In the genomic region with DNA sequence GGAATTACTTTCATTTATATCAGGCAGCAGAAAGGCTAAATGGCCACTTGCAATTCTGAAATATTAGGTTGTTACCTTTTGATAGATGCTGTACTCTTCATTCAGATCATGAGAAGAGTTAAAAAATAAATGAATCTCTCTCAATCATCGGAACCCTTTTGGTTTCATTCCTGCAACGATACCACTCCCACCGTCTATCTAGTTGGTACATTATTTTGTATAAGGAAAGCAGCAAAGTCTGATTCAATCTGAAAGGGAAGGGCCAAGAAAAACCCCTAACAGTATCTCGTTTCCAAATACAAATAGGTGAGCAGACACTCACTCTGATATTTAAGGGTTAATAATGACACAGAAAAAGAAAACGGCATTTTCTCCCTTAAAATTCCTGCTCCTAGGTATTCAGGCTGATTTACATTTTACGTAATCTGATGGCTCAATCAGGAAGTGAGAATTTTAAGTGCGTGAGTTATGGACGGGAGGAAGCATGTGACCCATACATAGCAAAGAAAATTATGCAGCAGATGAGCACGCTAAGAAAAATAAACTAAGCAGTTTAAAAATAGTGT, we compare ENCODE assay signal across 1 cellular context.
TF ChIP-seq lines count a peak whose summit lies in the region.

No MANE protein-coding gene starts in this region.

TF ChIP-seq in K562, 482 proteins besides CTCF, POLR2A, EP300 and RAD21 (continued from another document and continues in another):
- TF ChIP-seq TARDBP (IDR thresholded peaks at IDR 0.05) (no peak), CBX5 (IDR thresholded peaks at IDR 0.05; ENCODE audit: borderline replicate concordance, low read depth) (no peak), TAL1 (IDR thresholded peaks at IDR 0.05) (no peak), HDAC1 (IDR thresholded peaks at IDR 0.05) (no peak), PURB (CRISPR knock-in tag; IDR thresholded peaks at IDR 0.05; ENCODE audit: low read depth) (no peak), BRF1 (IDR thresholded peaks at IDR 0.05; ENCODE audit: borderline replicate concordance, extremely low read depth, insufficient read length) (no peak), ZNF507 (tag; conservative IDR thresholded peaks at IDR 0.05) (no peak), MCM3 (IDR thresholded peaks at IDR 0.05) (no peak), PTBP1 (IDR thresholded peaks at IDR 0.05; ENCODE audit: low read depth, low read length) (no peak), NFIX (CRISPR knock-in tag; IDR thresholded peaks at IDR 0.05; ENCODE audit: low read depth) (no peak), MEF2D (tag; conservative IDR thresholded peaks at IDR 0.05; ENCODE audit: low read depth) (no peak), MCM7 (IDR thresholded peaks at IDR 0.05) (no peak), HEY1 (CRISPR knock-in tag; IDR thresholded peaks at IDR 0.05; ENCODE audit: borderline replicate concordance) (no peak), SNIP1 (IDR thresholded peaks at IDR 0.05; ENCODE audit: low read depth) (no peak), XRCC4 (IDR thresholded peaks at IDR 0.05; ENCODE audit: extremely low read depth, insufficient read depth, insufficient read length) (no peak), GATAD2B (IDR thresholded peaks at IDR 0.05; ENCODE audit: borderline replicate concordance) (peak; percentile 58; the same call in 1 of the 2 replicates), JUN (IDR thresholded peaks at IDR 0.05; ENCODE audit: borderline replicate concordance, low read depth, low read length) (0 out of 2 replicates have a peak, but pooled peaks have one; percentile 19), JUN (CRISPR knock-in tag; IDR thresholded peaks at IDR 0.05; ENCODE audit: borderline replicate concordance) (no peak), CHD2 (IDR thresholded peaks at IDR 0.05; ENCODE audit: low read depth, low read length) (no peak), SREBF1 (IDR thresholded peaks at IDR 0.05; ENCODE audit: borderline replicate concordance, low read depth, low read length) (no peak), CREB1 (IDR thresholded peaks at IDR 0.05) (no peak), CREB1 (CRISPR knock-in tag; IDR thresholded peaks at IDR 0.05) (no peak), ZC3H8 (IDR thresholded peaks at IDR 0.05) (no peak), SMARCE1 (IDR thresholded peaks at IDR 0.05) (peak; percentile 52), SIX5 (IDR thresholded peaks at IDR 0.05; ENCODE audit: borderline replicate concordance in 1 of 2, insufficient read depth in 1 of 2, low read depth in 1 of 2, low read length in 2 of 2) (no peak), ZNF830 (CRISPR knock-in tag; IDR thresholded peaks at IDR 0.05) (no peak), MBD2 (IDR thresholded peaks at IDR 0.05; ENCODE audit: borderline replicate concordance, low read depth) (no peak), RBM17 (IDR thresholded peaks at IDR 0.05; ENCODE audit: borderline replicate concordance, low read depth, low read length) (no peak), YBX1 (IDR thresholded peaks at IDR 0.05) (no peak), RNF2 (IDR thresholded peaks at IDR 0.05) (no peak), POU5F1 (IDR thresholded peaks at IDR 0.05; ENCODE audit: borderline replicate concordance, low read depth, low read length, partially characterized antibody) (no peak), ZNF41 (CRISPR knock-in tag; conservative IDR thresholded peaks at IDR 0.05) (0 out of 2 replicates have a peak, but pooled peaks have one; percentile 3), ZNF785 (CRISPR knock-in tag; IDR thresholded peaks at IDR 0.05) (no peak), CAMTA2 (CRISPR knock-in tag; conservative IDR thresholded peaks at IDR 0.05) (no peak), CBFA2T3 (IDR thresholded peaks at IDR 0.05) (no peak), MAFK (IDR thresholded peaks at IDR 0.05; ENCODE audit: low read length) (no peak), RCOR1 (IDR thresholded peaks at IDR 0.05; ENCODE audit: borderline replicate concordance in 1 of 2, low read depth in 2 of 2, low read length in 2 of 2) (peak in 1 of 2 experiments; percentile 36; a peak in 1 of 4 replicates), ARID2 (IDR thresholded peaks at IDR 0.05) (no peak), TAF9B (IDR thresholded peaks at IDR 0.05; ENCODE audit: partially characterized antibody) (peak; percentile 15), FOXJ2 (tag; IDR thresholded peaks at IDR 0.05) (no peak), SPI1 (IDR thresholded peaks at IDR 0.05; ENCODE audit: borderline replicate concordance, low read depth, low read length) (peak; percentile 69; the same call in 1 of the 2 replicates), TEAD1 (CRISPR knock-in tag; IDR thresholded peaks at IDR 0.05) (peak in 1 of 2 experiments; percentile 47; a peak in 2 of 4 replicates), ZNF347 (CRISPR knock-in tag; IDR thresholded peaks at IDR 0.05; ENCODE audit: low read depth) (no peak), TOE1 (IDR thresholded peaks at IDR 0.05; ENCODE audit: borderline replicate concordance) (peak; percentile 75; the same call in 1 of the 2 replicates), TOE1 (CRISPR knock-in tag; IDR thresholded peaks at IDR 0.05; ENCODE audit: borderline replicate concordance, low read depth) (no peak), NFIC (IDR thresholded peaks at IDR 0.05) (no peak)
- TF ChIP-seq, protein P1, sequence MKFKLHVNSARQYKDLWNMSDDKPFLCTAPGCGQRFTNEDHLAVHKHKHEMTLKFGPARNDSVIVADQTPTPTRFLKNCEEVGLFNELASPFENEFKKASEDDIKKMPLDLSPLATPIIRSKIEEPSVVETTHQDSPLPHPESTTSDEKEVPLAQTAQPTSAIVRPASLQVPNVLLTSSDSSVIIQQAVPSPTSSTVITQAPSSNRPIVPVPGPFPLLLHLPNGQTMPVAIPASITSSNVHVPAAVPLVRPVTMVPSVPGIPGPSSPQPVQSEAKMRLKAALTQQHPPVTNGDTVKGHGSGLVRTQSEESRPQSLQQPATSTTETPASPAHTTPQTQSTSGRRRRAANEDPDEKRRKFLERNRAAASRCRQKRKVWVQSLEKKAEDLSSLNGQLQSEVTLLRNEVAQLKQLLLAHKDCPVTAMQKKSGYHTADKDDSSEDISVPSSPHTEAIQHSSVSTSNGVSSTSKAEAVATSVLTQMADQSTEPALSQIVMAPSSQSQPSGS (CRISPR knock-in tag; IDR thresholded peaks at IDR 0.05) = no peak
- TF ChIP-seq, protein P2, sequence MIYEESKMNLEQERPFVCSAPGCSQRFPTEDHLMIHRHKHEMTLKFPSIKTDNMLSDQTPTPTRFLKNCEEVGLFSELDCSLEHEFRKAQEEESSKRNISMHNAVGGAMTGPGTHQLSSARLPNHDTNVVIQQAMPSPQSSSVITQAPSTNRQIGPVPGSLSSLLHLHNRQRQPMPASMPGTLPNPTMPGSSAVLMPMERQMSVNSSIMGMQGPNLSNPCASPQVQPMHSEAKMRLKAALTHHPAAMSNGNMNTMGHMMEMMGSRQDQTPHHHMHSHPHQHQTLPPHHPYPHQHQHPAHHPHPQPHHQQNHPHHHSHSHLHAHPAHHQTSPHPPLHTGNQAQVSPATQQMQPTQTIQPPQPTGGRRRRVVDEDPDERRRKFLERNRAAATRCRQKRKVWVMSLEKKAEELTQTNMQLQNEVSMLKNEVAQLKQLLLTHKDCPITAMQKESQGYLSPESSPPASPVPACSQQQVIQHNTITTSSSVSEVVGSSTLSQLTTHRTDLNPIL (CRISPR knock-in tag; IDR thresholded peaks at IDR 0.05) = no peak
- TF ChIP-seq, protein P3, sequence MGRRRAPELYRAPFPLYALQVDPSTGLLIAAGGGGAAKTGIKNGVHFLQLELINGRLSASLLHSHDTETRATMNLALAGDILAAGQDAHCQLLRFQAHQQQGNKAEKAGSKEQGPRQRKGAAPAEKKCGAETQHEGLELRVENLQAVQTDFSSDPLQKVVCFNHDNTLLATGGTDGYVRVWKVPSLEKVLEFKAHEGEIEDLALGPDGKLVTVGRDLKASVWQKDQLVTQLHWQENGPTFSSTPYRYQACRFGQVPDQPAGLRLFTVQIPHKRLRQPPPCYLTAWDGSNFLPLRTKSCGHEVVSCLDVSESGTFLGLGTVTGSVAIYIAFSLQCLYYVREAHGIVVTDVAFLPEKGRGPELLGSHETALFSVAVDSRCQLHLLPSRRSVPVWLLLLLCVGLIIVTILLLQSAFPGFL (CRISPR knock-in tag; IDR thresholded peaks at IDR 0.05) = no peak
- TF ChIP-seq, protein P4, sequence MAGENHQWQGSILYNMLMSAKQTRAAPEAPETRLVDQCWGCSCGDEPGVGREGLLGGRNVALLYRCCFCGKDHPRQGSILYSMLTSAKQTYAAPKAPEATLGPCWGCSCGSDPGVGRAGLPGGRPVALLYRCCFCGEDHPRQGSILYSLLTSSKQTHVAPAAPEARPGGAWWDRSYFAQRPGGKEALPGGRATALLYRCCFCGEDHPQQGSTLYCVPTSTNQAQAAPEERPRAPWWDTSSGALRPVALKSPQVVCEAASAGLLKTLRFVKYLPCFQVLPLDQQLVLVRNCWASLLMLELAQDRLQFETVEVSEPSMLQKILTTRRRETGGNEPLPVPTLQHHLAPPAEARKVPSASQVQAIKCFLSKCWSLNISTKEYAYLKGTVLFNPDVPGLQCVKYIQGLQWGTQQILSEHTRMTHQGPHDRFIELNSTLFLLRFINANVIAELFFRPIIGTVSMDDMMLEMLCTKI (IDR thresholded peaks at IDR 0.05; ENCODE audit: partially characterized antibody) = no peak
- TF ChIP-seq, protein P5, sequence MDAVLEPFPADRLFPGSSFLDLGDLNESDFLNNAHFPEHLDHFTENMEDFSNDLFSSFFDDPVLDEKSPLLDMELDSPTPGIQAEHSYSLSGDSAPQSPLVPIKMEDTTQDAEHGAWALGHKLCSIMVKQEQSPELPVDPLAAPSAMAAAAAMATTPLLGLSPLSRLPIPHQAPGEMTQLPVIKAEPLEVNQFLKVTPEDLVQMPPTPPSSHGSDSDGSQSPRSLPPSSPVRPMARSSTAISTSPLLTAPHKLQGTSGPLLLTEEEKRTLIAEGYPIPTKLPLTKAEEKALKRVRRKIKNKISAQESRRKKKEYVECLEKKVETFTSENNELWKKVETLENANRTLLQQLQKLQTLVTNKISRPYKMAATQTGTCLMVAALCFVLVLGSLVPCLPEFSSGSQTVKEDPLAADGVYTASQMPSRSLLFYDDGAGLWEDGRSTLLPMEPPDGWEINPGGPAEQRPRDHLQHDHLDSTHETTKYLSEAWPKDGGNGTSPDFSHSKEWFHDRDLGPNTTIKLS (IDR thresholded peaks at IDR 0.05; ENCODE audit: borderline replicate concordance, low read depth) = no peak
- TF ChIP-seq, protein P6, sequence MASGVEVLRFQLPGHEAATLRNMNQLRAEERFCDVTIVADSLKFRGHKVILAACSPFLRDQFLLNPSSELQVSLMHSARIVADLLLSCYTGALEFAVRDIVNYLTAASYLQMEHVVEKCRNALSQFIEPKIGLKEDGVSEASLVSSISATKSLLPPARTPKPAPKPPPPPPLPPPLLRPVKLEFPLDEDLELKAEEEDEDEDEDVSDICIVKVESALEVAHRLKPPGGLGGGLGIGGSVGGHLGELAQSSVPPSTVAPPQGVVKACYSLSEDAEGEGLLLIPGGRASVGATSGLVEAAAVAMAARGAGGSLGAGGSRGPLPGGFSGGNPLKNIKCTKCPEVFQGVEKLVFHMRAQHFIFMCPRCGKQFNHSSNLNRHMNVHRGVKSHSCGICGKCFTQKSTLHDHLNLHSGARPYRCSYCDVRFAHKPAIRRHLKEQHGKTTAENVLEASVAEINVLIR (CRISPR knock-in tag; IDR thresholded peaks at IDR 0.05) = no peak
- TF ChIP-seq, protein P7, sequence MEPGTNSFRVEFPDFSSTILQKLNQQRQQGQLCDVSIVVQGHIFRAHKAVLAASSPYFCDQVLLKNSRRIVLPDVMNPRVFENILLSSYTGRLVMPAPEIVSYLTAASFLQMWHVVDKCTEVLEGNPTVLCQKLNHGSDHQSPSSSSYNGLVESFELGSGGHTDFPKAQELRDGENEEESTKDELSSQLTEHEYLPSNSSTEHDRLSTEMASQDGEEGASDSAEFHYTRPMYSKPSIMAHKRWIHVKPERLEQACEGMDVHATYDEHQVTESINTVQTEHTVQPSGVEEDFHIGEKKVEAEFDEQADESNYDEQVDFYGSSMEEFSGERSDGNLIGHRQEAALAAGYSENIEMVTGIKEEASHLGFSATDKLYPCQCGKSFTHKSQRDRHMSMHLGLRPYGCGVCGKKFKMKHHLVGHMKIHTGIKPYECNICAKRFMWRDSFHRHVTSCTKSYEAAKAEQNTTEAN (CRISPR knock-in tag; IDR thresholded peaks at IDR 0.05) = no peak
- TF ChIP-seq, protein P8, sequence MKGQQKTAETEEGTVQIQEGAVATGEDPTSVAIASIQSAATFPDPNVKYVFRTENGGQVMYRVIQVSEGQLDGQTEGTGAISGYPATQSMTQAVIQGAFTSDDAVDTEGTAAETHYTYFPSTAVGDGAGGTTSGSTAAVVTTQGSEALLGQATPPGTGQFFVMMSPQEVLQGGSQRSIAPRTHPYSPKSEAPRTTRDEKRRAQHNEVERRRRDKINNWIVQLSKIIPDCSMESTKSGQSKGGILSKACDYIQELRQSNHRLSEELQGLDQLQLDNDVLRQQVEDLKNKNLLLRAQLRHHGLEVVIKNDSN (CRISPR knock-in tag; IDR thresholded peaks at IDR 0.05) = no peak; the same call in 1 of the 2 replicates
- TF ChIP-seq, protein P9, sequence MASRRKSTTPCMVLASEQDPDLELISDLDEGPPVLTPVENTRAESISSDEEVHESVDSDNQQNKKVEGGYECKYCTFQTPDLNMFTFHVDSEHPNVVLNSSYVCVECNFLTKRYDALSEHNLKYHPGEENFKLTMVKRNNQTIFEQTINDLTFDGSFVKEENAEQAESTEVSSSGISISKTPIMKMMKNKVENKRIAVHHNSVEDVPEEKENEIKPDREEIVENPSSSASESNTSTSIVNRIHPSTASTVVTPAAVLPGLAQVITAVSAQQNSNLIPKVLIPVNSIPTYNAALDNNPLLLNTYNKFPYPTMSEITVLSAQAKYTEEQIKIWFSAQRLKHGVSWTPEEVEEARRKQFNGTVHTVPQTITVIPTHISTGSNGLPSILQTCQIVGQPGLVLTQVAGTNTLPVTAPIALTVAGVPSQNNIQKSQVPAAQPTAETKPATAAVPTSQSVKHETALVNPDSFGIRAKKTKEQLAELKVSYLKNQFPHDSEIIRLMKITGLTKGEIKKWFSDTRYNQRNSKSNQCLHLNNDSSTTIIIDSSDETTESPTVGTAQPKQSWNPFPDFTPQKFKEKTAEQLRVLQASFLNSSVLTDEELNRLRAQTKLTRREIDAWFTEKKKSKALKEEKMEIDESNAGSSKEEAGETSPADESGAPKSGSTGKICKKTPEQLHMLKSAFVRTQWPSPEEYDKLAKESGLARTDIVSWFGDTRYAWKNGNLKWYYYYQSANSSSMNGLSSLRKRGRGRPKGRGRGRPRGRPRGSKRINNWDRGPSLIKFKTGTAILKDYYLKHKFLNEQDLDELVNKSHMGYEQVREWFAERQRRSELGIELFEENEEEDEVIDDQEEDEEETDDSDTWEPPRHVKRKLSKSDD (conservative IDR thresholded peaks at IDR 0.05; ENCODE audit: low read length) = no peak
- TF ChIP-seq, protein P10, sequence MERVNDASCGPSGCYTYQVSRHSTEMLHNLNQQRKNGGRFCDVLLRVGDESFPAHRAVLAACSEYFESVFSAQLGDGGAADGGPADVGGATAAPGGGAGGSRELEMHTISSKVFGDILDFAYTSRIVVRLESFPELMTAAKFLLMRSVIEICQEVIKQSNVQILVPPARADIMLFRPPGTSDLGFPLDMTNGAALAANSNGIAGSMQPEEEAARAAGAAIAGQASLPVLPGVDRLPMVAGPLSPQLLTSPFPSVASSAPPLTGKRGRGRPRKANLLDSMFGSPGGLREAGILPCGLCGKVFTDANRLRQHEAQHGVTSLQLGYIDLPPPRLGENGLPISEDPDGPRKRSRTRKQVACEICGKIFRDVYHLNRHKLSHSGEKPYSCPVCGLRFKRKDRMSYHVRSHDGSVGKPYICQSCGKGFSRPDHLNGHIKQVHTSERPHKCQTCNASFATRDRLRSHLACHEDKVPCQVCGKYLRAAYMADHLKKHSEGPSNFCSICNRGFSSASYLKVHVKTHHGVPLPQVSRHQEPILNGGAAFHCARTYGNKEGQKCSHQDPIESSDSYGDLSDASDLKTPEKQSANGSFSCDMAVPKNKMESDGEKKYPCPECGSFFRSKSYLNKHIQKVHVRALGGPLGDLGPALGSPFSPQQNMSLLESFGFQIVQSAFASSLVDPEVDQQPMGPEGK (CRISPR knock-in tag; IDR thresholded peaks at IDR 0.05; ENCODE audit: borderline replicate concordance) = no peak
